14 cellular contexts compared by ENCODE assay signal in the genomic region with DNA sequence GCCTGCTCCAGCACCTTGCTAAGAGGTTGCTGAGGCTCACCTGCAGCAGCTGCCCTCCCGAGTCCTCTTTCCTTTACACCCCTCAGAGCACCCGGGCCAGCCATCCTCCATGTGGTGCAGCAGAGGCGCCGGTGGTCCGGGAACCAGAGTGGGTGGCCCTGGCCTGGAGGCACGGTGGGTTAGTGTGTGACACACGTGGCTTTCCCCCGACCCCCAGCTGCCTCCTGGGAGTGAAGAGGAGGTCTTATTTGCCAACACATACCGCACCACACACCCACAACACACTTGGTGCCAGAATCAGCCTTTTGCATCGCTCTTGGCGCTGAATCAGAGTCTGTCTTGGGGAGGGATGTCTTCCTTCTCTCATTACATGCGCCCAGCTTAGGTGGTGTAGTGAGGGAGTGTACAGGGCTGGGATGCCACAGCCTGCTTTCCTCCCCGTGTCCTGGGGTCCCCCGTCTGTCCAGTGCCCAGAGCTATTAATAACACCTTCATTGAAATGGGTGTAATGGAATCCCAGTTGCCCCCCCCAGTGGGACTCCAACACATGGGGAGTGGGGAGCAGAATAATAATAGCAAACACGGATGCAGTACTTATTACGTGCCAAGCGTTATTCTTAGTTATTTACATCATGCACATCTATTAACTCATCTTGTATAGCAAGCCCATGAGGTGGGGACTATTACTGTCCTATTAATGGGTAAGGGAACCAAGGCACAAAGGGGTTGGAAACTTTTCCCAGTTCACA. TPM values are rescaled to one million over a fixed set of nuclear protein-coding genes. Genes with fewer than 3 reads are reported as not detected.
DNase-seq lines count a peak whose midpoint lies in the region; ATAC-seq and TF ChIP-seq lines count a peak whose summit lies in the region.
"Had no signal": no experiment of that assay in that cellular context is flagged by ENCODE, and none has a peak within 500 bp of the region (broad histone marks: within the 10 kb centered on the region; RNA-seq: fewer than 3 reads in every experiment).

No MANE protein-coding gene starts in this region.

- H3K9ac ChIP-seq in adipocyte (ENCODE audit: low read length) (peak overlapping the region; percentile 78), skeletal muscle tissue (ENCODE audit: low read depth in 1 of 3, low read length in 3 of 3) (peak overlapping the region; percentile 65 to 85 (median 73))
- H3K9ac ChIP-seq: KMS-11 had no signal

- TF ChIP-seq CTCF in HFFc6 (IDR thresholded peaks at IDR 0.05) = no peak
- TF ChIP-seq CTCF in right atrium auricular region (IDR thresholded peaks at IDR 0.05) = no peak

- H3K36me3 Mint-ChIP-seq in HFFc6 (ENCODE audit: low read depth) = no peaks in the 10 kb centered on the region
- H3K36me3 Mint-ChIP-seq in T-helper 2 cell treated with Interferon-gamma antibody and Interleukin-4, amounts not matched to agents 5 μg/mL and 100 μg/mL, for 36 hours (ENCODE audit: low read depth) = no peaks in the 10 kb centered on the region
- H3K36me3 Mint-ChIP-seq: activated CD4-positive, alpha-beta memory T cell treated with anti-CD3 and anti-CD28 coated beads for 36 hours had no signal

- H3K36me3 ChIP-seq in adipocyte (ENCODE audit: control insufficient read depth, insufficient read depth, low read length, severe bottlenecking) = no peaks in the 10 kb centered on the region
- no peaks in the 10 kb centered on the region for H3K36me3 ChIP-seq in right atrium auricular region
- H3K36me3 ChIP-seq in skeletal muscle tissue (ENCODE audit: control insufficient read depth in 3 of 3, insufficient read depth in 3 of 3, low read length in 3 of 3) = no peaks in the 10 kb centered on the region

- H3K4me1 ChIP-seq in adipocyte (ENCODE audit: control insufficient read depth, insufficient read depth, low read length) (peaks cover 58% of the 10 kb centered on the region), right atrium auricular region (peaks cover 0 to 98% of the 10 kb centered on the region in 2 donors), skeletal muscle tissue (ENCODE audit: control insufficient read depth in 3 of 3, insufficient read depth in 3 of 3, low read length in 3 of 3) (peaks cover 52 to 79% (median 66%) of the 10 kb centered on the region in 3 donors)

- DNase-seq in HFFc6 = no peak
- no peak for DNase-seq in adipocyte (ENCODE audit: low read depth)
- no peak for DNase-seq in right atrium auricular region (ENCODE audit: low spot score)
- no peak for DNase-seq in T-helper 2 cell treated with Interferon-gamma antibody and Interleukin-4, amounts not matched to agents 5 μg/mL and 100 μg/mL, for 36 hours (ENCODE audit: low spot score)
- no peak for DNase-seq in NCI-H2171 treated with DMSO at 0.1 percent for 48 hours (lab: John Stamatoyannopoulos, UW)
- DNase-seq: activated CD4-positive, alpha-beta memory T cell treated with anti-CD3 and anti-CD28 coated beads for 36 hours; stimulated activated CD4-positive, alpha-beta T cell treated with anti-CD3 and anti-CD28 coated beads, Interleukin-12 subunit alpha, Interleukin-12 subunit beta, amount 100 ng/mL, for 4 hours; stimulated activated CD8-positive, alpha-beta memory T cell treated with anti-CD3 and anti-CD28 coated beads, Interleukin-4, amount 100 ng/mL, for 48 hours; T-helper 2 cell had no signal

- H3K4me3 ChIP-seq in adipocyte (ENCODE audit: low read length) = peak overlapping the region; percentile 73
- H3K4me3 ChIP-seq in right atrium auricular region = no peak overlapping the region
- H3K4me3 ChIP-seq in skeletal muscle tissue (ENCODE audit: low read length in 3 of 3) = peak overlapping the region in 2 of 3 donors; percentile 51 to 67

- no peaks in the 10 kb centered on the region for H3K9me3 Mint-ChIP-seq in HFFc6
- no peaks in the 10 kb centered on the region for H3K9me3 Mint-ChIP-seq in T-helper 2 cell treated with Interferon-gamma antibody and Interleukin-4, amounts not matched to agents 5 μg/mL and 100 μg/mL, for 36 hours
- H3K9me3 Mint-ChIP-seq: activated CD4-positive, alpha-beta memory T cell treated with anti-CD3 and anti-CD28 coated beads for 36 hours had no signal

- H3K4me1 Mint-ChIP-seq in HFFc6 (ENCODE audit: low read depth) = peaks cover 75% of the 10 kb centered on the region
- H3K4me1 Mint-ChIP-seq in T-helper 2 cell treated with Interferon-gamma antibody and Interleukin-4, amounts not matched to agents 5 μg/mL and 100 μg/mL, for 36 hours (ENCODE audit: low read depth) = peaks cover 37% of the 10 kb centered on the region

- no peaks in the 10 kb centered on the region for H3K9me3 ChIP-seq in adipocyte (ENCODE audit: control insufficient read depth, low read length)
- no peaks in the 10 kb centered on the region for H3K9me3 ChIP-seq in right atrium auricular region
- H3K9me3 ChIP-seq in skeletal muscle tissue (ENCODE audit: control insufficient read depth in 3 of 3, low read length in 3 of 3) = no peaks in the 10 kb centered on the region

- H3K27me3 Mint-ChIP-seq in HFFc6 (ENCODE audit: insufficient read depth) = no peaks in the 10 kb centered on the region; the same call in 1 of the 2 replicates
- H3K27me3 Mint-ChIP-seq in T-helper 2 cell treated with Interferon-gamma antibody and Interleukin-4, amounts not matched to agents 5 μg/mL and 100 μg/mL, for 36 hours (ENCODE audit: low read depth) = no peaks in the 10 kb centered on the region
- H3K27me3 Mint-ChIP-seq: activated CD4-positive, alpha-beta memory T cell treated with anti-CD3 and anti-CD28 coated beads for 36 hours had no signal

- no peak overlapping the region for H3K4me3 Mint-ChIP-seq in HFFc6
- H3K4me3 Mint-ChIP-seq in T-helper 2 cell treated with Interferon-gamma antibody and Interleukin-4, amounts not matched to agents 5 μg/mL and 100 μg/mL, for 36 hours = no peak overlapping the region
- H3K4me3 Mint-ChIP-seq: activated CD4-positive, alpha-beta memory T cell treated with anti-CD3 and anti-CD28 coated beads for 36 hours had no signal

- H3K27ac ChIP-seq in right atrium auricular region (peak overlapping the region; percentile 82 to 92), skeletal muscle tissue (ENCODE audit: low read depth, low read length) (peak overlapping the region; percentile 87)
- H3K27ac ChIP-seq: KMS-11 had no signal

- H3K27ac Mint-ChIP-seq in HFFc6 = 0 out of 2 replicates have a peak overlapping the region, but pooled peaks have one; percentile 18
- H3K27ac Mint-ChIP-seq in T-helper 2 cell treated with Interferon-gamma antibody and Interleukin-4, amounts not matched to agents 5 μg/mL and 100 μg/mL, for 36 hours = no peak overlapping the region
- H3K27ac Mint-ChIP-seq: activated CD4-positive, alpha-beta memory T cell treated with anti-CD3 and anti-CD28 coated beads for 36 hours had no signal

- no peaks in the 10 kb centered on the region for H3K27me3 ChIP-seq in adipocyte (replicated peaks; ENCODE audit: control insufficient read depth, insufficient read depth, low read length)
- no peaks in the 10 kb centered on the region for H3K27me3 ChIP-seq in right atrium auricular region
- no peaks in the 10 kb centered on the region for H3K27me3 ChIP-seq in skeletal muscle tissue (ENCODE audit: control insufficient read depth in 3 of 3, insufficient read depth in 3 of 3, low read length in 3 of 3)

- ATAC-seq in GM21381 (IDR thresholded peaks at IDR 0.05; ENCODE audit: unreplicated experiment) = no peak

RNA-seq across cellular contexts. Expression of gene MAPKAPK2, which starts 38.2 kb away (rescaled TPM):
- total RNA-seq in HFFc6 (2021; fragmentation: NEBNext Ultra II Directional; extraction: Animal tissue kit (Norgen Biotek cat#: 25700)) = 10 to 100 TPM; 80.0 to 89.1 (median 86.0) TPM
- total RNA-seq in right atrium auricular region (100 to 1,000 TPM; 136 to 158 TPM), skeletal muscle tissue (26.6 TPM)

RNA-seq across cellular contexts. Expression of gene IL19, which starts 47.6 kb away (rescaled TPM):
- not detected for total RNA-seq in HFFc6 (2021; fragmentation: NEBNext Ultra II Directional; extraction: Animal tissue kit (Norgen Biotek cat#: 25700))
- total RNA-seq in right atrium auricular region (not detected), skeletal muscle tissue (not detected)
- total RNA-seq: H7, OCI-LY7 had no signal

RNA-seq across cellular contexts. Expression of gene IL10, which starts 49.4 kb away (rescaled TPM):
- total RNA-seq in HFFc6 (2021; fragmentation: NEBNext Ultra II Directional; extraction: Animal tissue kit (Norgen Biotek cat#: 25700)) = not detected
- total RNA-seq in right atrium auricular region (1 to 10 TPM in 1 of 2 donors, under 1 TPM in 1; 0.93 to 3.1 TPM), skeletal muscle tissue (1.6 TPM)
- total RNA-seq: H7, OCI-LY7 had no signal

Comparison
In these comparisons a context has a peak if more than half of its experiments do, and no peak if none do; other contexts are left out.
1. H3K4me3 ChIP-seq: peak in adipocyte (single experiment) and skeletal muscle tissue (2 of 3); none in right atrium auricular region (0 of 2).